In genomic region chr7:40507166-40507565, GRCh38 we compare ENCODE assay signal across 10 cellular contexts.
DNase-seq lines count a peak whose midpoint lies in the region; ATAC-seq, FAIRE-seq and TF ChIP-seq lines count a peak whose summit lies in the region.
"Had no signal": no experiment of that assay in that cellular context is flagged by ENCODE, and none has a peak within 500 bp of the region (broad histone marks: within the 10 kb centered on the region; RNA-seq: fewer than 3 reads in every experiment).

No MANE protein-coding gene starts in this region.

- H3K27me3 ChIP-seq in GM06990 (replicated peaks; ENCODE audit: control insufficient read depth, insufficient read depth, low read length) (no peaks in the 10 kb centered on the region), HepG2 (ENCODE audit: control insufficient read depth in 1 of 2, insufficient read depth in 2 of 2, low read length in 2 of 2) (no peaks in the 10 kb centered on the region)
- H3K27me3 ChIP-seq: esophagus squamous epithelium had no signal

- no peak overlapping the region for H3K4me2 ChIP-seq in HepG2 (ENCODE audit: low read depth, low read length)

- H3K9ac ChIP-seq in HepG2 (ENCODE audit: insufficient read depth, low read depth, low read length) = no peak overlapping the region

- H4K20me1 ChIP-seq in HepG2 (ENCODE audit: insufficient read depth, low read length) = no peaks in the 10 kb centered on the region

- DNase-seq in GM06990 (ENCODE audit: extremely low read depth, insufficient read length) (no peak), SKM-1 (lab: John Stamatoyannopoulos, UW; ENCODE audit: unreplicated experiment) (peak; percentile 12), HepG2 (ENCODE audit: low spot score) (peak; percentile 9), NCI-H524 treated with DMSO at 0.1 percent for 48 hours (lab: John Stamatoyannopoulos, UW) (no peak), NCI-H1092 treated with DMSO at 0.1 percent for 48 hours (lab: John Stamatoyannopoulos, UW) (no peak)
- DNase-seq: activated CD4-positive, alpha-beta T cell treated with anti-CD3 and anti-CD28 coated beads for 1 hour; esophagus squamous epithelium; midbrain had no signal

- no peak overlapping the region for H3K27ac ChIP-seq in HepG2 (ENCODE audit: extremely low read length, insufficient read depth, low read length)
- H3K27ac ChIP-seq: esophagus squamous epithelium had no signal

- no TSS peak for BruUV-seq in HepG2 (replicated peaks; lab: Mats Ljungman, UMichigan)

- no peak overlapping the region for H2AFZ ChIP-seq in HepG2 (ENCODE audit: low read length)

- TF ChIP-seq CTCF in GM06990 (IDR thresholded peaks at IDR 0.05; ENCODE audit: insufficient read depth, low read length, poor library complexity, severe bottlenecking) (peak; percentile 41), HepG2 (CRISPR knock-in tag; IDR thresholded peaks at IDR 0.05) (peak; percentile 47)

- no peaks in the 10 kb centered on the region for H3K36me3 ChIP-seq in GM06990 (ENCODE audit: control insufficient read depth, insufficient read depth, low read length)
- no peaks in the 10 kb centered on the region for H3K36me3 ChIP-seq in HepG2 (replicated peaks in 1 of 2; ENCODE audit: control insufficient read depth in 1 of 2, insufficient read depth in 2 of 2, low read length in 2 of 2)
- H3K36me3 ChIP-seq: esophagus squamous epithelium had no signal

- TF ChIP-seq RAD21 in HepG2 (CRISPR knock-in tag; IDR thresholded peaks at IDR 0.05) = no peak

- H3K9me3 ChIP-seq in HepG2 (ENCODE audit: low read length) = peaks cover 5% of the 10 kb centered on the region; the same call in 1 of the 2 replicates

- POLR2A ChIA-PET in HepG2 (lab: Yijun Ruan, JAX) = no interaction called here

- CTCF ChIA-PET in HepG2 (lab: Yijun Ruan, JAX; ENCODE audit: low intra/inter-chr PET ratio, low total read pairs) = interaction anchor here (1.4 kb wide), 1 partner anchor 98 kb away, joined by 7 read pairs; no protein-coding TSS in a partner anchor

- in situ Hi-C loops in HepG2 (cut with HindIII; ENCODE audit: extremely low pct_ligation_motif_present, low pct_unique_long_range_greater_than_20kb) = no loop called here

- peak; percentile 46 for ATAC-seq in HG03442 (IDR thresholded peaks at IDR 0.05; ENCODE audit: unreplicated experiment)
- no peak for ATAC-seq in HepG2
- ATAC-seq in GM18519 (IDR thresholded peaks at IDR 0.05; ENCODE audit: low FRiP score, unreplicated experiment) = no peak

- intact Hi-C loops in HepG2 (cut with micrococcal nuclease; ENCODE audit: unreplicated experiment) = no loop called here

- 86% methylated on average over 6 of the region's 6 CpGs for WGBS in HepG2 (ENCODE audit: low lambda C conversion rate)

- H3K79me2 ChIP-seq in HepG2 (ENCODE audit: insufficient read depth, low read length) = no peaks in the 10 kb centered on the region

- FAIRE-seq in HepG2 (lab: Jason Lieb, UNC) = no peak

- H3K4me1 ChIP-seq in HepG2 (ENCODE audit: insufficient read depth, low read length) = no peaks in the 10 kb centered on the region
- H3K4me1 ChIP-seq: esophagus squamous epithelium had no signal

- no peak for TF ChIP-seq POLR2A in HepG2 (IDR thresholded peaks at IDR 0.05; ENCODE audit: insufficient read depth in 1 of 2, low read depth in 2 of 2, low read length in 2 of 2)

- H3K4me3 ChIP-seq in GM06990 (replicated peaks; ENCODE audit: low read depth, low read length) = no peak overlapping the region
- H3K4me3 ChIP-seq in HepG2 (replicated peaks in 1 of 3; ENCODE audit: insufficient read depth in 1 of 3, low read depth in 2 of 3, low read length in 3 of 3) = no peak overlapping the region
- H3K4me3 ChIP-seq: esophagus squamous epithelium had no signal

- TF ChIP-seq EP300 in HepG2 (IDR thresholded peaks at IDR 0.05; ENCODE audit: low read depth in 2 of 2, low read length in 2 of 2) = no peak
- TF ChIP-seq EP300 in HepG2 (CRISPR knock-in tag; IDR thresholded peaks at IDR 0.05; ENCODE audit: borderline replicate concordance) = no peak

TF ChIP-seq in HepG2, 621 proteins besides CTCF, POLR2A, EP300 and RAD21 (continues in another document):
- TF ChIP-seq ASH2L (IDR thresholded peaks at IDR 0.05; ENCODE audit: insufficient read length, low read depth, low read length) (no peak), FOXA1 (IDR thresholded peaks at IDR 0.05) (no peak), FOXA1 (CRISPR knock-in tag; IDR thresholded peaks at IDR 0.05) (no peak), ZNF770 (CRISPR knock-in tag; IDR thresholded peaks at IDR 0.05) (no peak), ZBTB43 (CRISPR knock-in tag; conservative IDR thresholded peaks at IDR 0.05) (no peak), RERE (CRISPR knock-in tag; IDR thresholded peaks at IDR 0.05; ENCODE audit: low read depth) (no peak), NR2C2 (CRISPR knock-in tag; IDR thresholded peaks at IDR 0.05; ENCODE audit: borderline replicate concordance) (no peak), GATAD2A (CRISPR knock-in tag; IDR thresholded peaks at IDR 0.05) (no peak), IKZF4 (CRISPR knock-in tag; IDR thresholded peaks at IDR 0.05; ENCODE audit: borderline replicate concordance, low read depth, not compliant biosample characterization) (no peak), GTF3A (CRISPR knock-in tag; conservative IDR thresholded peaks at IDR 0.05) (no peak), ZBTB20 (CRISPR knock-in tag; IDR thresholded peaks at IDR 0.05; ENCODE audit: borderline replicate concordance, low read depth) (no peak), ARNT2 (CRISPR knock-in tag; IDR thresholded peaks at IDR 0.05; ENCODE audit: low read depth) (no peak), SP4 (CRISPR knock-in tag; IDR thresholded peaks at IDR 0.05) (no peak)

Comparison
In these comparisons a context has a peak if more than half of its experiments do, and no peak if none do; other contexts are left out.
1. DNase-seq: peak in SKM-1 (single experiment) and HepG2 (single experiment); none in GM06990 (single experiment), NCI-H524 treated with DMSO at 0.1 percent for 48 hours (single experiment) and NCI-H1092 treated with DMSO at 0.1 percent for 48 hours (single experiment).